30 cellular contexts compared by ENCODE assay signal in genomic region chr20:62413025-62413580, GRCh38. TPM values are rescaled to one million over a fixed set of nuclear protein-coding genes. Genes with fewer than 3 reads are reported as not detected.
"Had no signal": no experiment of that assay in that cellular context is flagged by ENCODE, and none has a peak within 500 bp of the region (broad histone marks: within the 10 kb centered on the region; RNA-seq: fewer than 3 reads in every experiment).

No MANE protein-coding gene starts in this region.

- H3K9me3 ChIP-seq: esophagus muscularis mucosa, gastrocnemius medialis, heart right ventricle, left ventricle myocardium inferior, lower lobe of right lung, neutrophil, right atrium auricular region, suprapubic skin, thyroid gland, upper lobe of left lung, uterus had no signal

- ATAC-seq: gastrocnemius medialis; heart right ventricle; lower lobe of right lung; naive thymus-derived CD4-positive, alpha-beta T cell; stimulated activated effector memory CD8-positive, alpha-beta T cell treated with anti-CD3 and anti-CD28 coated beads, Interleukin-12 subunit alpha, Interleukin-12 subunit beta, amount 100 ng/mL, for 72 hours; stimulated activated naive CD8-positive, alpha-beta T cell treated with anti-CD3 and anti-CD28 coated beads, Interleukin-15, Interleukin-2, amounts not matched to agents 100 U/mL and 50 U/mL, for 24 hours had no signal

- H3K4me3 ChIP-seq: dorsolateral prefrontal cortex, esophagus muscularis mucosa, gastrocnemius medialis, heart right ventricle, left ventricle myocardium inferior, lower lobe of right lung, right atrium auricular region, smooth muscle cell, suprapubic skin, thyroid gland, upper lobe of left lung, uterus had no signal

- H3K27me3 ChIP-seq: right atrium auricular region, thyroid gland, upper lobe of left lung, uterus had no signal

- H3K4me2 ChIP-seq: smooth muscle cell had no signal

- DNase-seq: cortex of kidney; dorsolateral prefrontal cortex; effector memory CD4-positive, alpha-beta T cell; gastrocnemius medialis; heart right ventricle; islet precursor cell; left ventricle myocardium inferior; lower lobe of right lung; mesenchymal stem cell; midbrain; naive thymus-derived CD4-positive, alpha-beta T cell; nephron progenitor cell; posterior cingulate gyrus; stimulated activated CD4-positive, alpha-beta T cell treated with anti-CD3 and anti-CD28 coated beads, Interleukin-2, amount 100 ng/mL, for 48 hours; stimulated activated CD8-positive, alpha-beta memory T cell treated with anti-CD3 and anti-CD28 coated beads, Interleukin-4, amount 100 ng/mL, for 48 hours; stimulated activated naive CD8-positive, alpha-beta T cell treated with anti-CD3 and anti-CD28 coated beads, Interleukin-15, Interleukin-2, amounts not matched to agents 100 U/mL and 50 U/mL, for 24 hours; thyroid gland; uterus had no signal

- H3K36me3 ChIP-seq: esophagus muscularis mucosa, gastrocnemius medialis, heart right ventricle, left ventricle myocardium inferior, lower lobe of right lung, neutrophil, right atrium auricular region, suprapubic skin, thyroid gland, upper lobe of left lung, uterus had no signal

- H3K27ac ChIP-seq: dorsolateral prefrontal cortex, epithelial cell of prostate, esophagus muscularis mucosa, gastrocnemius medialis, heart right ventricle, left ventricle myocardium inferior, lower lobe of right lung, neutrophil, right atrium auricular region, suprapubic skin, thyroid gland, upper lobe of left lung, uterus had no signal

RNA-seq across cellular contexts. Expression of gene RBBP8NL, which starts 14.2 kb away (rescaled TPM):
- total RNA-seq: chondrocyte; esophagus muscularis mucosa; fibroblast of villous mesenchyme; gastrocnemius medialis; heart right ventricle; left ventricle myocardium inferior; naive thymus-derived CD4-positive, alpha-beta T cell; osteocyte; pulmonary artery endothelial cell; right atrium auricular region had no signal
- polyA plus RNA-seq: heart right ventricle; naive thymus-derived CD4-positive, alpha-beta T cell; smooth muscle cell had no signal

RNA-seq across cellular contexts. Expression of gene LAMA5, which starts 46.0 kb away (rescaled TPM):
- polyA plus RNA-seq: naive thymus-derived CD4-positive, alpha-beta T cell had no signal
